ENCODE assay signal across 8 cellular contexts in genomic region chr13:20495087-20496023, GRCh38. TPM values are rescaled to one million over a fixed set of nuclear protein-coding genes. Genes with fewer than 3 reads are reported as not detected.
DNase-seq lines count a peak whose midpoint lies in the region; ATAC-seq and TF ChIP-seq lines count a peak whose summit lies in the region.

No MANE protein-coding gene starts in this region.

- H3K27me3 ChIP-seq in layer of hippocampus (ENCODE audit: control insufficient read depth, insufficient read depth, low read length), result no peaks in the 10 kb centered on the region

- H3K27ac ChIP-seq in C4-2B, result peak overlapping the region; percentile 9; the same call in 1 of the 2 replicates
- H3K27ac ChIP-seq in layer of hippocampus (ENCODE audit: low read depth, low read length), result peak overlapping the region; percentile 42

- peak; percentile 1 for DNase-seq in NCI-H2196 treated with DMSO at 0.1 percent for 48 hours (lab: John Stamatoyannopoulos, UW; ENCODE audit: unreplicated experiment)
- peak; percentile 3 to 30 (median 16) for DNase-seq in activated CD4-positive, CD25-positive, alpha-beta regulatory T cell (lab: John Stamatoyannopoulos, UW)
- DNase-seq in cerebellum (ENCODE audit: low spot score), result peak; percentile 71
- peak; percentile 45 for DNase-seq in stimulated activated CD4-positive, alpha-beta T cell treated with anti-CD3 and anti-CD28 coated beads, Interleukin-2, amount 100 ng/mL, for 4 hours (ENCODE audit: low read depth)
- no peak for DNase-seq in GOT3 (lab: John Stamatoyannopoulos, UW)

- ATAC-seq in GM19463 (IDR thresholded peaks at IDR 0.05; ENCODE audit: unreplicated experiment), result peak; percentile 46

- TF ChIP-seq CTCF in C4-2B (conservative IDR thresholded peaks at IDR 0.05), result peak; percentile 99

RNA-seq across cellular contexts. Expression of gene CRYL1, which starts 30.3 kb away (rescaled TPM):
- total RNA-seq in cerebellum, result 14.9 TPM
